1 cellular context compared by ENCODE assay signal in genomic region chr2:60565472-60565871, GRCh38.
TF ChIP-seq lines count a peak whose summit lies in the region.

No MANE protein-coding gene starts in this region.

TF ChIP-seq in WTC11, 78 proteins besides CTCF, POLR2A, EP300 and RAD21 (continued from another document):
- TF ChIP-seq HMGXB4 (CRISPR knock-in tag; IDR thresholded peaks at IDR 0.05): no peak
- no peak for TF ChIP-seq AR (CRISPR knock-in tag; IDR thresholded peaks at IDR 0.05)
- TF ChIP-seq MAX (CRISPR knock-in tag; IDR thresholded peaks at IDR 0.05): no peak
- TF ChIP-seq ETV6 (CRISPR knock-in tag; IDR thresholded peaks at IDR 0.05): no peak
- no peak for TF ChIP-seq OVOL2 (CRISPR knock-in tag; IDR thresholded peaks at IDR 0.05; ENCODE audit: borderline replicate concordance)
- TF ChIP-seq FOXP1 (CRISPR knock-in tag; IDR thresholded peaks at IDR 0.05; ENCODE audit: borderline replicate concordance): no peak
- TF ChIP-seq SMAD4 (CRISPR knock-in tag; IDR thresholded peaks at IDR 0.05): no peak
- TF ChIP-seq E2F4 (CRISPR knock-in tag; IDR thresholded peaks at IDR 0.05; ENCODE audit: borderline replicate concordance, low read depth): no peak
- no peak for TF ChIP-seq ELF4 (CRISPR knock-in tag; IDR thresholded peaks at IDR 0.05; ENCODE audit: low read depth)
- no peak for TF ChIP-seq JUN (CRISPR knock-in tag; IDR thresholded peaks at IDR 0.05)
